Comparison of ENCODE assay signal across 10 cellular contexts in the genomic region with DNA sequence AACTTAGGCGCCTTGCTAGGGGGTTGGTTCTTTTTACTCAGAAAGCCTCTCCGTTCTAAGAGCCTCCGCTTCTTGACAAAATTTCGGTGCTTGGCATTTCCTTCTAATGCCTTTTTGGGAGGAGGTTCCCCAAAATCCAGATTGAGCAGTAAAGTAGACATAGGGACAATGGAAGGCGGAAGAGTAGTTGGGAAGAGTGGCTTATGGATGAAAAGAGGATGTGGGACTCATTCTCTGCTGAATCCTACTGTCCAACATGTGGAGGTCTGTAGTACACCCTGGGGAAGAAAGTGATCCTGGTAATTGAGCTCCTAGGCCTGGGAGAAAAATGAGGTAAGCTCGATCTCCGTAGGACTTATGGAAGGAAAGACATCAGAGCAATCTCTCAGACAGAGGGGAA. TPM values are rescaled to one million over a fixed set of nuclear protein-coding genes. Genes with fewer than 3 reads are reported as not detected.
DNase-seq lines count a peak whose midpoint lies in the region; ATAC-seq and TF ChIP-seq lines count a peak whose summit lies in the region.
"Had no signal": no experiment of that assay in that cellular context is flagged by ENCODE, and none has a peak within 500 bp of the region (broad histone marks: within the 10 kb centered on the region; RNA-seq: fewer than 3 reads in every experiment).

No MANE protein-coding gene starts in this region.

- H3K27me3 Mint-ChIP-seq in Caco-2 (ENCODE audit: insufficient read depth, unreplicated experiment), result no peaks in the 10 kb centered on the region
- H3K27me3 Mint-ChIP-seq: natural killer cell treated with Interleukin-12 subunit alpha and Interleukin-12 subunit beta and Interleukin-15 and Interleukin-18, amount 100 ng/mL, for 72 hours had no signal

- H3K27me3 ChIP-seq in Caco-2 (replicated peaks; ENCODE audit: control insufficient read depth, insufficient read depth, low read length) (no peaks in the 10 kb centered on the region), esophagus squamous epithelium (no peaks in the 10 kb centered on the region), trophoblast cell (ENCODE audit: insufficient read depth, low read length) (no peaks in the 10 kb centered on the region)

- H3K4me1 ChIP-seq in Caco-2, result peaks cover 13% of the 10 kb centered on the region; the same call in 1 of the 2 replicates
- H3K4me1 ChIP-seq in OCI-LY7 (ENCODE audit: insufficient read depth, low read length, poor library complexity, severe bottlenecking), result peaks cover 31% of the 10 kb centered on the region
- H3K4me1 ChIP-seq in esophagus squamous epithelium, result peaks cover 20 to 62% (median 34%) of the 10 kb centered on the region in 3 donors
- H3K4me1 ChIP-seq in trophoblast cell (ENCODE audit: control insufficient read depth in 1 of 2, insufficient read depth in 2 of 2, low read length in 2 of 2), result peaks cover 8 to 21% of the 10 kb centered on the region in 2 experiments

- no TSS peak for BruUV-seq in Caco-2 (replicated peaks; lab: Mats Ljungman, UMichigan)
- TSS peak; percentile 79 for BruUV-seq in OCI-LY7 (replicated peaks; lab: Mats Ljungman, UMichigan)

- peak overlapping the region; percentile 97 for H3K9ac ChIP-seq in trophoblast cell (ENCODE audit: low read length)

- H2BK120ac ChIP-seq in trophoblast cell (ENCODE audit: insufficient read depth, low read length, poor library complexity), result no peak overlapping the region

- TF ChIP-seq POLR2A in esophagus squamous epithelium (IDR thresholded peaks at IDR 0.05), result no peak

- H3K4me2 ChIP-seq in OCI-LY7 (ENCODE audit: low read length), result peak overlapping the region; percentile 92
- H3K4me2 ChIP-seq in trophoblast cell (ENCODE audit: low read length), result peak overlapping the region; percentile 99

- H3K4ac ChIP-seq in trophoblast cell (ENCODE audit: low read depth, low read length), result peak overlapping the region; percentile 49

- peaks cover 72% of the 10 kb centered on the region for H3K79me2 ChIP-seq in OCI-LY7 (ENCODE audit: insufficient read depth, low read depth, low read length)
- peaks cover 6% of the 10 kb centered on the region for H3K79me2 ChIP-seq in trophoblast cell (ENCODE audit: control insufficient read depth, insufficient read depth, low read length, poor library complexity)

- H3K27ac ChIP-seq in OCI-LY7 (ENCODE audit: low read depth, low read length, poor library complexity, severe bottlenecking) (peak overlapping the region; percentile 62), esophagus squamous epithelium (peak overlapping the region; percentile 97 to 99 (median 98)), trophoblast cell (ENCODE audit: low read depth, low read length) (no peak overlapping the region)

- H3K9me3 ChIP-seq in Caco-2, result no peaks in the 10 kb centered on the region
- H3K9me3 ChIP-seq in OCI-LY7 (ENCODE audit: low read length), result no peaks in the 10 kb centered on the region
- H3K9me3 ChIP-seq in esophagus squamous epithelium, result no peaks in the 10 kb centered on the region
- peaks cover 2% of the 10 kb centered on the region for H3K9me3 ChIP-seq in trophoblast cell (ENCODE audit: insufficient read depth, low read depth, low read length)

- H4K12ac ChIP-seq in trophoblast cell (ENCODE audit: low read depth, low read length), result no peak overlapping the region

- H4K20me1 ChIP-seq in OCI-LY7 (ENCODE audit: insufficient read depth, low read length), result peaks cover 32% of the 10 kb centered on the region

- peak overlapping the region; percentile 96 for H3K27ac Mint-ChIP-seq in Caco-2 (ENCODE audit: unreplicated experiment)
- H3K27ac Mint-ChIP-seq: activated CD8-positive, alpha-beta T cell treated with anti-CD3 and anti-CD28 coated beads, Interleukin-2, amount 10 ng/mL, durations not matched to agents 7 days and 5 days; natural killer cell treated with Interleukin-12 subunit alpha and Interleukin-12 subunit beta and Interleukin-15 and Interleukin-18, amount 100 ng/mL, for 72 hours had no signal

- no peak overlapping the region for H3K18ac ChIP-seq in trophoblast cell (ENCODE audit: low read length)

- no peak for TF ChIP-seq CTCF in Caco-2 (IDR thresholded peaks at IDR 0.05; ENCODE audit: insufficient read depth in 1 of 2, low read depth in 1 of 2, low read length in 1 of 2, severe bottlenecking in 1 of 2, unreplicated experiment in 1 of 2)
- no peak for TF ChIP-seq CTCF in OCI-LY7 (conservative IDR thresholded peaks at IDR 0.05; ENCODE audit: low read length)
- TF ChIP-seq CTCF in esophagus squamous epithelium (IDR thresholded peaks at IDR 0.05), result no peak

- H3K14ac ChIP-seq in trophoblast cell (ENCODE audit: low read length), result no peak overlapping the region

- no peak overlapping the region for H2BK12ac ChIP-seq in trophoblast cell (ENCODE audit: low read length)

- intact Hi-C loops in Caco-2 (cut with micrococcal nuclease; ENCODE audit: unreplicated experiment), result no loop called here
- intact Hi-C loops in OCI-LY7 (cut with micrococcal nuclease; ENCODE audit: unreplicated experiment), result loop anchor here (5.0 kb wide), 2 partner anchors 100 to 135 kb away; a partner anchor contains a TSS
- intact Hi-C loops in esophagus squamous epithelium (cut with DNase I), result loop anchor here (5.0 kb wide), 1 partner anchor 35 kb away; no protein-coding TSS in a partner anchor

- H3K4me3 Mint-ChIP-seq in Caco-2 (ENCODE audit: unreplicated experiment), result no peak overlapping the region
- H3K4me3 Mint-ChIP-seq: activated CD8-positive, alpha-beta T cell treated with anti-CD3 and anti-CD28 coated beads, Interleukin-2, amount 10 ng/mL, durations not matched to agents 7 days and 5 days; natural killer cell treated with Interleukin-12 subunit alpha and Interleukin-12 subunit beta and Interleukin-15 and Interleukin-18, amount 100 ng/mL, for 72 hours had no signal

- 23 to 30% methylated on average over 4 to 6 of the region's 7 CpGs for WGBS in esophagus squamous epithelium, 2 donors
- WGBS in trophoblast cell (ENCODE audit: extremely low coverage, insufficient coverage, insufficient read length), result no CpG with 5 or more reads among the region's 7 CpGs

- peak overlapping the region; percentile 90 for H3K4me3 ChIP-seq in Caco-2 (ENCODE audit: low read depth, low read length)
- H3K4me3 ChIP-seq in OCI-LY7 (ENCODE audit: low read depth, low read length, poor library complexity, severe bottlenecking), result peak overlapping the region; percentile 87
- H3K4me3 ChIP-seq in esophagus squamous epithelium, result peak overlapping the region; percentile 77 to 92 (median 87)
- H3K4me3 ChIP-seq in trophoblast cell (ENCODE audit: low read depth, low read length), result peak overlapping the region; percentile 97

- peaks cover 6% of the 10 kb centered on the region for H3K4me1 Mint-ChIP-seq in Caco-2 (ENCODE audit: low read depth, unreplicated experiment)

- H3K36me3 Mint-ChIP-seq in Caco-2 (ENCODE audit: insufficient read depth, unreplicated experiment), result peaks cover 16% of the 10 kb centered on the region

- no peak overlapping the region for H2AK5ac ChIP-seq in trophoblast cell (ENCODE audit: low read length)

- H3K36me3 ChIP-seq in Caco-2 (ENCODE audit: control insufficient read depth, insufficient read depth, low read length) (peaks cover 4% of the 10 kb centered on the region), OCI-LY7 (ENCODE audit: insufficient read depth, low read length) (peaks cover 48% of the 10 kb centered on the region), esophagus squamous epithelium (peaks cover 13 to 41% (median 19%) of the 10 kb centered on the region in 3 donors), trophoblast cell (ENCODE audit: control insufficient read depth in 1 of 2, insufficient read depth in 2 of 2, low read length in 2 of 2) (peaks cover 15 to 30% of the 10 kb centered on the region in 2 experiments)

- CTCF ChIA-PET in Caco-2 (lab: Charles Lee), result interaction anchor here (1.6 to 4.8 kb wide), 7 partner anchors 14 to 200 kb away, joined by 4 to 262 read pairs (median 10); a partner anchor contains a TSS
- CTCF ChIA-PET in OCI-LY7 (lab: Charles Lee; ENCODE audit: unreplicated experiment), result interaction anchor here (0.6 to 2.4 kb wide), 3 partner anchors 13 to 64 kb away, joined by 3 to 9 read pairs (median 6); a partner anchor contains a TSS

- ATAC-seq in HG03025 (IDR thresholded peaks at IDR 0.05; ENCODE audit: low FRiP score, unreplicated experiment), result no peak
- ATAC-seq in HG02642 (IDR thresholded peaks at IDR 0.05; ENCODE audit: poor library complexity, unreplicated experiment), result no peak

- H3K23ac ChIP-seq in trophoblast cell (ENCODE audit: low read length), result no peak overlapping the region

- H4K91ac ChIP-seq in trophoblast cell (ENCODE audit: low read depth, low read length), result no peak overlapping the region

- POLR2A ChIA-PET in Caco-2 (lab: Charles Lee) (interaction anchor here (0.5 to 4.8 kb wide), 9 partner anchors 14 to 269 kb away, joined by 3 to 108 read pairs (median 26); a partner anchor contains a TSS), OCI-LY7 (lab: Charles Lee) (interaction anchor here (0.6 to 1.6 kb wide), 8 partner anchors 14 to 226 kb away, joined by 3 to 6 read pairs (median 4); a partner anchor contains a TSS)

- H3K79me1 ChIP-seq in trophoblast cell (ENCODE audit: low read length), result peaks cover 7% of the 10 kb centered on the region

- no peak overlapping the region for H4K8ac ChIP-seq in trophoblast cell (ENCODE audit: low read depth, low read length)

- DNase-seq in Caco-2, result no peak
- DNase-seq in OCI-LY7 (ENCODE audit: low spot score), result no peak
- DNase-seq in esophagus squamous epithelium (lab: John Stamatoyannopoulos, UW), result no peak
- DNase-seq in trophoblast cell, result no peak
- DNase-seq in HK-2 (ENCODE audit: unreplicated experiment), result no peak
- DNase-seq in DMS153 treated with DMSO at 0.1 percent for 48 hours (lab: John Stamatoyannopoulos, UW; ENCODE audit: unreplicated experiment), result no peak

- no peaks in the 10 kb centered on the region for H3K9me2 ChIP-seq in OCI-LY7 (ENCODE audit: insufficient read depth, low read length)

- H2BK5ac ChIP-seq in trophoblast cell (ENCODE audit: low read depth, low read length, poor library complexity), result no peak overlapping the region

- no peak overlapping the region for H2AFZ ChIP-seq in OCI-LY7 (ENCODE audit: low read length)
- no peak overlapping the region for H2AFZ ChIP-seq in trophoblast cell (ENCODE audit: insufficient read depth, low read length, poor library complexity)

- no peaks in the 10 kb centered on the region for H3K9me3 Mint-ChIP-seq in Caco-2 (ENCODE audit: unreplicated experiment)
- H3K9me3 Mint-ChIP-seq: natural killer cell treated with Interleukin-12 subunit alpha and Interleukin-12 subunit beta and Interleukin-15 and Interleukin-18, amount 100 ng/mL, for 72 hours had no signal

RNA-seq across cellular contexts. Expression of a gene that starts 0.8 kb away (rescaled TPM):
- 26.6 and 27.6 TPM in 2 replicates for total RNA-seq in Caco-2 (2022)
- 24.7 and 28.0 TPM in 2 replicates for total RNA-seq in OCI-LY7 (2014; rRNA removed; shearing (Covaris generic))
- total RNA-seq in OCI-LY7 (2022), result 45.6 and 54.1 TPM in 2 replicates
- total RNA-seq in esophagus squamous epithelium, result 10 to 100 TPM in 3 of 4 donors, 1 to 10 TPM in 1; 9.7 to 44.9 (median 17.6) TPM
- 15.9 and 18.0 TPM in 2 replicates for polyA plus RNA-seq in trophoblast cell (2013)

RNA-seq across cellular contexts. Expression of a gene that starts 1.1 kb away (rescaled TPM):
- total RNA-seq in Caco-2 (2022), result 42.3 and 44.1 TPM in 2 replicates
- 36.5 and 37.9 TPM in 2 replicates for total RNA-seq in OCI-LY7 (2014; rRNA removed; shearing (Covaris generic))
- total RNA-seq in OCI-LY7 (2022), result 71.3 and 74.1 TPM in 2 replicates
- total RNA-seq in esophagus squamous epithelium, result 10 to 100 TPM; 22.3 to 32.8 (median 28.4) TPM
- 44.2 and 46.1 TPM in 2 replicates for polyA plus RNA-seq in trophoblast cell (2013)

RNA-seq across cellular contexts. Expression of a gene that starts 13.4 kb away (rescaled TPM):
- 52.6 and 54.2 TPM in 2 replicates for total RNA-seq in Caco-2 (2022)
- total RNA-seq in OCI-LY7 (2014; rRNA removed; shearing (Covaris generic)), result 55.3 and 69.0 TPM in 2 replicates
- total RNA-seq in OCI-LY7 (2022), result 49.3 and 56.6 TPM in 2 replicates
- total RNA-seq in esophagus squamous epithelium, result 10 to 100 TPM; 39.5 to 45.8 (median 42.3) TPM
- polyA plus RNA-seq in trophoblast cell (2013), result 40.5 and 40.7 TPM in 2 replicates

RNA-seq across cellular contexts. Expression of a gene that starts 22.1 kb away (rescaled TPM):
- total RNA-seq in Caco-2 (2022), result 27.1 and 30.6 TPM in 2 replicates
- total RNA-seq in OCI-LY7 (2014; rRNA removed; shearing (Covaris generic)), result 1.4 and 2.8 TPM in 2 replicates
- 1.5 and 2.1 TPM in 2 replicates for total RNA-seq in OCI-LY7 (2022)
- 100 to 1,000 TPM; 149 to 916 (median 441) TPM for total RNA-seq in esophagus squamous epithelium
- 273 TPM in 2 replicates for polyA plus RNA-seq in trophoblast cell (2013)

RNA-seq across cellular contexts. Expression of a gene that starts 24.0 kb away (rescaled TPM):
- total RNA-seq in Caco-2 (2022), result 414 and 431 TPM in 2 replicates
- 291 and 346 TPM in 2 replicates for total RNA-seq in OCI-LY7 (2014; rRNA removed; shearing (Covaris generic))
- total RNA-seq in OCI-LY7 (2022), result 315 and 329 TPM in 2 replicates
- total RNA-seq in esophagus squamous epithelium, result 100 to 1,000 TPM; 180 to 278 (median 236) TPM
- 216 and 223 TPM in 2 replicates for polyA plus RNA-seq in trophoblast cell (2013)
